In the genomic region with DNA sequence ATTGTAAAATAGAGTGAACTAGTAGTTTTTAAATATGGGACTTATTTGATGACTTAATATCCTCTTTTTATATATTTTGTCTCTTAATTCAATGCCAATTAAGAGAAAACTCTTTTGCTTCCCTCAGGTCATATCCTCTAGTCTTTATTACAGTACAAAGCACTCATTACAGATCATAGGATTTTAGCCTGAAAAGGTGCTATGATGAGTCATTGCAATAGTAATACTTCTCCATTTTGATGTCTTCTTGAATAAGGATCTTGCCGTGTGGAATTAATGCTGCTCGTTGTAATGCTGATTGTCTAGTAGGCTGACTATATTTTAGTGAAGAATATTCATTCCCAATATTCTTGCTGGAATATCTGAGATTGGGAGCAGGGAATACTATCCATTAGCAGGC, we compare ENCODE assay signal across 17 cellular contexts.
A peak's percentile ranks its signal among the peaks of the same experiment; 100 is the strongest.
DNase-seq lines count a peak whose midpoint lies in the region; ATAC-seq and TF ChIP-seq lines count a peak whose summit lies in the region.
"Had no signal": no experiment of that assay in that cellular context is flagged by ENCODE, and none has a peak within 500 bp of the region (broad histone marks: within the 10 kb centered on the region; RNA-seq: fewer than 3 reads in every experiment).

No MANE protein-coding gene starts in this region.

- ATAC-seq in GM18505 (IDR thresholded peaks at IDR 0.05; ENCODE audit: unreplicated experiment) = peak; percentile 92
- peak; percentile 59 for ATAC-seq in GM19328 (IDR thresholded peaks at IDR 0.05; ENCODE audit: unreplicated experiment)
- ATAC-seq in HG02610 (IDR thresholded peaks at IDR 0.05; ENCODE audit: unreplicated experiment) = peak; percentile 72
- peak; percentile 94 for ATAC-seq in HG03469 (IDR thresholded peaks at IDR 0.05; ENCODE audit: unreplicated experiment)
- ATAC-seq in naive thymus-derived CD4-positive, alpha-beta T cell = no peak
- ATAC-seq: lower lobe of right lung, right cardiac atrium had no signal

- no peaks in the 10 kb centered on the region for H3K36me3 ChIP-seq in naive thymus-derived CD4-positive, alpha-beta T cell (ENCODE audit: control insufficient read depth in 2 of 3, insufficient read depth in 3 of 3, low read length in 3 of 3)
- H3K36me3 ChIP-seq: lower lobe of right lung had no signal

- H3K27me3 ChIP-seq in naive thymus-derived CD4-positive, alpha-beta T cell (ENCODE audit: control insufficient read depth in 2 of 2, insufficient read depth in 2 of 2, low read length in 2 of 2) = no peaks in the 10 kb centered on the region

- TF ChIP-seq POLR2A in GM18505 (IDR thresholded peaks at IDR 0.05; ENCODE audit: borderline replicate concordance, extremely low read depth, insufficient read depth, insufficient read length) (no peak), lower leg skin (IDR thresholded peaks at IDR 0.05) (no peak)

- intact Hi-C loops in lower leg skin (cut with DNase I; ENCODE audit: low total_unique reads) = no loop called here
- intact Hi-C loops in naive thymus-derived CD4-positive, alpha-beta T cell (cut with micrococcal nuclease) = no loop called here

- WGBS in lower leg skin, 2 donors = 65 to 66% methylated on average over 2 of the region's 2 CpGs

- no peak overlapping the region for H3K27ac ChIP-seq in naive thymus-derived CD4-positive, alpha-beta T cell (ENCODE audit: low read depth, low read length)
- H3K27ac ChIP-seq: C4-2B, coronary artery, lower lobe of right lung had no signal

- no peaks in the 10 kb centered on the region for H3K4me1 ChIP-seq in naive thymus-derived CD4-positive, alpha-beta T cell (ENCODE audit: control insufficient read depth in 2 of 2, insufficient read depth in 2 of 2, low read length in 2 of 2)
- H3K4me1 ChIP-seq: lower lobe of right lung had no signal

- TF ChIP-seq CTCF in lower leg skin (IDR thresholded peaks at IDR 0.05) = no peak

- no peaks in the 10 kb centered on the region for H3K9me3 ChIP-seq in naive thymus-derived CD4-positive, alpha-beta T cell (ENCODE audit: control insufficient read depth in 2 of 3, low read length in 3 of 3)
- H3K9me3 ChIP-seq: lower lobe of right lung had no signal

- no peaks in the 10 kb centered on the region for H3K27me3 Mint-ChIP-seq in naive thymus-derived CD4-positive, alpha-beta T cell

- H3K27ac Mint-ChIP-seq in naive thymus-derived CD4-positive, alpha-beta T cell = no peak overlapping the region

- no peaks in the 10 kb centered on the region for H3K36me3 Mint-ChIP-seq in naive thymus-derived CD4-positive, alpha-beta T cell

- POLR2A ChIA-PET in naive thymus-derived CD4-positive, alpha-beta T cell (lab: Charles Lee) = no interaction called here

- peaks cover 0 to 3% (median 0%) of the 10 kb centered on the region in 11 donors for H3K9me3 Mint-ChIP-seq in naive thymus-derived CD4-positive, alpha-beta T cell

- no peak overlapping the region for H3K4me3 Mint-ChIP-seq in naive thymus-derived CD4-positive, alpha-beta T cell

- H3K4me1 Mint-ChIP-seq in naive thymus-derived CD4-positive, alpha-beta T cell = no peaks in the 10 kb centered on the region

- no peak overlapping the region for H3K4me3 ChIP-seq in lower leg skin (ENCODE audit: low read depth, poor library complexity, severe bottlenecking)
- no peak overlapping the region for H3K4me3 ChIP-seq in naive thymus-derived CD4-positive, alpha-beta T cell (ENCODE audit: low read length)
- H3K4me3 ChIP-seq: coronary artery, lower lobe of right lung had no signal

- CTCF ChIA-PET in naive thymus-derived CD4-positive, alpha-beta T cell (lab: Charles Lee) = no interaction called here

- DNase-seq in lower leg skin (ENCODE audit: low spot score in 2 of 2) (no peak), NCI-H510A (lab: John Stamatoyannopoulos, UW) (no peak), iPS-NIHi7 (ENCODE audit: extremely low spot score) (no peak)
- no peak for DNase-seq in naive thymus-derived CD4-positive, alpha-beta T cell
- DNase-seq: ACHN; activated CD4-positive, alpha-beta T cell treated with anti-CD3 and anti-CD28 coated beads for 48 hours; H7; lower lobe of right lung; NCI-H82; occipital lobe; right cardiac atrium had no signal
